ENCODE assay signal across 16 cellular contexts in the genomic region with DNA sequence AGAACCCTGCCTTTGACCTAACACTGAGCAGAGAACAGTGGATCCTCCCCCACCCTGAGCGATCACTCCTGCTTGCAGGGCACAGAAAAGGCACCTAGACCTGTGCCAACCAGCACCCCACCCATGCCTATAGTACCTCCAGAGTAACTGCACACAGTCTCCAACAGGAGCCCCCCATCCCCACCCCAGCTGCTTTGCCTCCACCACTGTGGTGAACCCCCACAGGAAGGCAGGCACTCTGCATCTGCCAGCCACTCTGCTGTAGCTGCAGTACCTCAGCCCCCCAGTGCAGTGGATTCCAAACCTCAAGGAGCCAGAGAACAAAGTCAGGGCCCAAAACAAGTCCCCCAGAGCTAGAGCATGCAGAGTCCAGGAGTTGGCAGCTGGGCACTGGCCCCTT. TPM values are rescaled to one million over a fixed set of nuclear protein-coding genes. Genes with fewer than 3 reads are reported as not detected.
"Had no signal": no experiment of that assay in that cellular context is flagged by ENCODE, and none has a peak within 500 bp of the region (broad histone marks: within the 10 kb centered on the region; RNA-seq: fewer than 3 reads in every experiment).

No MANE protein-coding gene starts in this region.

- H3K4me3 Mint-ChIP-seq: activated naive CD8-positive, alpha-beta T cell treated with anti-CD3 and anti-CD28 coated beads, Interleukin-2, amount 50 U/mL, for 24 hours; memory B cell; naive thymus-derived CD8-positive, alpha-beta T cell had no signal

- H3K4me1 ChIP-seq: esophagus muscularis mucosa, left lung, upper lobe of left lung had no signal

- H3K27me3 ChIP-seq: dorsolateral prefrontal cortex, left lung, upper lobe of left lung had no signal

- H3K36me3 ChIP-seq: esophagus muscularis mucosa, left lung, upper lobe of left lung had no signal

- H3K4me3 ChIP-seq: dorsolateral prefrontal cortex, esophagus muscularis mucosa, left lung, SK-N-MC, smooth muscle cell, upper lobe of left lung had no signal

- H3K27ac Mint-ChIP-seq: activated naive CD8-positive, alpha-beta T cell treated with anti-CD3 and anti-CD28 coated beads, Interleukin-2, amount 50 U/mL, for 24 hours; memory B cell had no signal

- H3K27ac ChIP-seq: esophagus muscularis mucosa, left lung, SK-N-MC, upper lobe of left lung had no signal

- DNase-seq: activated CD4-positive, alpha-beta T cell treated with anti-CD3 and anti-CD28 coated beads, Interleukin-2, amount 50 U/mL, for 48 hours; activated CD4-positive, CD25-positive, alpha-beta regulatory T cell treated with anti-CD3 and anti-CD28 coated beads, Interleukin-2, amount 50 U/mL, for 72 hours; activated naive CD4-positive, alpha-beta T cell; activated naive CD8-positive, alpha-beta T cell treated with anti-CD3 and anti-CD28 coated beads, Interleukin-2, amount 50 U/mL, for 24 hours; left lung; naive thymus-derived CD8-positive, alpha-beta T cell; nucleus accumbens; stimulated activated naive CD8-positive, alpha-beta T cell treated with anti-CD3 and anti-CD28 coated beads, Interleukin-15, Interleukin-2, amounts not matched to agents 100 U/mL and 50 U/mL, for 24 hours; T1000 had no signal

RNA-seq across cellular contexts. Expression of gene FTCD, which starts 18.2 kb away (rescaled TPM):
- total RNA-seq: bronchial epithelial cell had no signal
- polyA plus RNA-seq: naive thymus-derived CD8-positive, alpha-beta T cell had no signal
